In the genomic region with DNA sequence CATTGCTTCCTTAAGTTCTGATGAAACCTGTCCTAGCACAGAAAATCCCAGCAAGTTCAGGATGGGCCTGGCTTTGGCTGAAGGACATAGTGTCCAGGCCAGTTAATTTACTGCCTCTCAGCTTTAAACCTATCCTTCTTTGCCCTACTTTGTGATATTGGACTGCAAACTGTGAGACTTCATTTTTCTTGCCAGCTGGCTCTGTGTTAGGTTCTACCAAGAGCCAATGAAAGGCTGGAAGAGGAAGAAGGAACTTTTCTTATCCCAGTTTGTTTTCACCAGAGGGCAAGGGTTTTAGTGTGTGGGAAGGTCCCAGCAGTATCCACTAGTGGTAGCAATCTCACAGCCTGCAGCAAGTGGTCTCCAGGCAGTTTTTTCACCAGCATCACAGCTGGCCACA, we compare ENCODE assay signal across 1 cellular context.
TF ChIP-seq lines count a peak whose summit lies in the region.

No MANE protein-coding gene starts in this region.

TF ChIP-seq in A549, 52 proteins besides CTCF, POLR2A, EP300 and RAD21 (continued from another document):
- TF ChIP-seq PBX3 (IDR thresholded peaks at IDR 0.05), result no peak
